Comparison of ENCODE assay signal across 13 cellular contexts in the genomic region with DNA sequence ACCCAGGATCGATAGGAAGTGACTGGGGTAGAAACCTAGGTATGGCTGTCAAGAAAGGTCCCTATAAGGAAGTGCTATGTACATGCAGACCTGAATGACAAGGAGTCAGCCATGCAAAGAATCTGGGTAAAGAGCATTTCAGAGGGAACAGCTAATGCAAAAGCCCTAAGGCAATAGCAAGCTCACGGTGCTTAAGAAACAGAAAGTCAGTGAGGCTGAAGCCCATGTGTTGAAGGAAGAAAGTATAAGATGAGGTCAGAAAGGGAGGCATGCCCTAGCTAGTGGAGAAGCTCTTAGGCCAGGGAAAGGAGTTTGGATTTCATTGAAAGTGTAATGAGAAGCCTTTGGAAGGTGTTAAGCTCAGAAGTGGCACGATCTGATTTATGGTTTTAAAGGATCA. TPM values are rescaled to one million over a fixed set of nuclear protein-coding genes. Genes with fewer than 3 reads are reported as not detected.
A peak's percentile ranks its signal among the peaks of the same experiment; 100 is the strongest.
DNase-seq lines count a peak whose midpoint lies in the region; ATAC-seq and TF ChIP-seq lines count a peak whose summit lies in the region.
"Had no signal": no experiment of that assay in that cellular context is flagged by ENCODE, and none has a peak within 500 bp of the region (broad histone marks: within the 10 kb centered on the region; RNA-seq: fewer than 3 reads in every experiment).

No MANE protein-coding gene starts in this region.

- H3K9ac ChIP-seq in GM23248: no peak overlapping the region

- DNase-seq in GM23248 (peak; percentile 56), OCI-M1 (lab: John Stamatoyannopoulos, UW) (peak; percentile 23), esophagus squamous epithelium (lab: John Stamatoyannopoulos, UW) (no peak), GM03348 (ENCODE audit: low spot score) (no peak), globus pallidus (ENCODE audit: low spot score) (no peak)
- DNase-seq: effector memory CD8-positive, alpha-beta T cell; hypothalamus; NCI-H2171 treated with DMSO at 0.1 percent for 48 hours; sigmoid colon had no signal

- no peak for ATAC-seq in HG03469 (IDR thresholded peaks at IDR 0.05; ENCODE audit: unreplicated experiment)
- no peak for ATAC-seq in HG03571 (IDR thresholded peaks at IDR 0.05; ENCODE audit: unreplicated experiment)

- 89 to 92% methylated on average over 3 of the region's 3 CpGs for WGBS in GM23248 (ENCODE audit: low coverage in 1 of 2, low lambda C conversion rate in 2 of 2, missing lambda C conversion rate in 2 of 2), 2 experiments
- 36 to 42% methylated on average over 3 of the region's 3 CpGs for WGBS in esophagus squamous epithelium, 2 donors

- H3K36me3 ChIP-seq in GM23248 (ENCODE audit: low read depth) (no peaks in the 10 kb centered on the region), esophagus squamous epithelium (no peaks in the 10 kb centered on the region), muscle layer of duodenum (ENCODE audit: control insufficient read depth in 1 of 2, insufficient read depth in 2 of 2, low read length in 2 of 2) (no peaks in the 10 kb centered on the region)
- H3K36me3 ChIP-seq: sigmoid colon had no signal

- H3K27ac ChIP-seq in GM23248 (no peak overlapping the region), esophagus squamous epithelium (peak overlapping the region; percentile 42 to 67 (median 55)), muscle layer of duodenum (ENCODE audit: low read length) (peak overlapping the region; percentile 42)
- H3K27ac ChIP-seq: C4-2B, sigmoid colon had no signal

- H3K4me3 ChIP-seq in GM23248 (no peak overlapping the region), esophagus squamous epithelium (no peak overlapping the region), muscle layer of duodenum (ENCODE audit: low read depth in 1 of 2, low read length in 2 of 2) (no peak overlapping the region)
- H3K4me3 ChIP-seq: sigmoid colon had no signal

- TF ChIP-seq POLR2A in esophagus squamous epithelium (IDR thresholded peaks at IDR 0.05): no peak

- no peaks in the 10 kb centered on the region for H3F3A ChIP-seq in GM23248 (ENCODE audit: insufficient read depth)

- intact Hi-C loops in esophagus squamous epithelium (cut with DNase I): loop anchor here (5.0 kb wide), 1 partner anchor 43 kb away; no protein-coding TSS in a partner anchor

- H3K27me3 ChIP-seq in GM23248 (replicated peaks; ENCODE audit: insufficient read depth): no peaks in the 10 kb centered on the region
- H3K27me3 ChIP-seq in esophagus squamous epithelium: peaks cover 0 to 8% (median 0%) of the 10 kb centered on the region in 4 donors
- no peaks in the 10 kb centered on the region for H3K27me3 ChIP-seq in muscle layer of duodenum (ENCODE audit: low read depth, low read length)

- no peaks in the 10 kb centered on the region for H3K9me3 ChIP-seq in GM23248 (ENCODE audit: low read depth)
- no peaks in the 10 kb centered on the region for H3K9me3 ChIP-seq in esophagus squamous epithelium
- H3K9me3 ChIP-seq in muscle layer of duodenum (ENCODE audit: control insufficient read depth in 1 of 2, low read length in 2 of 2): no peaks in the 10 kb centered on the region
- H3K9me3 ChIP-seq: sigmoid colon had no signal

- no peak overlapping the region for H3K4me2 ChIP-seq in GM23248 (ENCODE audit: unreplicated experiment)

- H3K79me2 ChIP-seq in GM23248 (ENCODE audit: insufficient read depth): no peaks in the 10 kb centered on the region

- TF ChIP-seq CTCF in esophagus squamous epithelium (IDR thresholded peaks at IDR 0.05): no peak

- H3K9me2 ChIP-seq in GM23248 (ENCODE audit: insufficient read depth): no peaks in the 10 kb centered on the region

- H3K4me1 ChIP-seq in GM23248 (ENCODE audit: insufficient read depth) (no peaks in the 10 kb centered on the region), esophagus squamous epithelium (peaks cover 8 to 24% (median 9%) of the 10 kb centered on the region in 3 donors), muscle layer of duodenum (ENCODE audit: control insufficient read depth in 1 of 2, insufficient read depth in 2 of 2, low read length in 2 of 2) (peaks cover under 1 to 10% of the 10 kb centered on the region in 2 donors)

- in situ Hi-C loops in GM23248 (cut with MboI): no loop called here

- no peaks in the 10 kb centered on the region for H4K20me1 ChIP-seq in GM23248 (ENCODE audit: insufficient read depth)

- no peak overlapping the region for H2AFZ ChIP-seq in GM23248

RNA-seq across cellular contexts. Expression of a gene that starts 6.0 kb away (rescaled TPM):
- total RNA-seq in GM23248 (2014; rRNA removed; shearing (Covaris generic)): 24.8 and 25.8 TPM in 2 replicates
- 4.1 TPM in 2 replicates for polyA plus RNA-seq in GM23248 (2016; fragmentation: Nextera tagmentation; extraction: Ambion mirVana)
- total RNA-seq in esophagus squamous epithelium: 10 to 100 TPM; 11.5 to 14.7 (median 13.9) TPM

RNA-seq across cellular contexts. Expression of a gene that starts 23.4 kb away (rescaled TPM):
- 18.6 and 26.8 TPM in 2 replicates for total RNA-seq in GM23248 (2014; rRNA removed; shearing (Covaris generic))
- polyA plus RNA-seq in GM23248 (2016; fragmentation: Nextera tagmentation; extraction: Ambion mirVana): 22.4 and 22.6 TPM in 2 replicates
- total RNA-seq in esophagus squamous epithelium: 10 to 100 TPM; 13.4 to 19.5 (median 14.0) TPM

RNA-seq across cellular contexts. Expression of a gene that starts 57.1 kb away (rescaled TPM):
- total RNA-seq in GM23248 (2014; rRNA removed; shearing (Covaris generic)): 56.5 and 61.0 TPM in 2 replicates
- polyA plus RNA-seq in GM23248 (2016; fragmentation: Nextera tagmentation; extraction: Ambion mirVana): 32.1 and 34.2 TPM in 2 replicates
- total RNA-seq in esophagus squamous epithelium: 10 to 100 TPM; 46.0 to 71.5 (median 56.7) TPM

Comparison
In these comparisons a context has a peak if more than half of its experiments do, and no peak if none do; other contexts are left out.
1. DNase-seq: peak in GM23248 (single experiment) and OCI-M1 (single experiment); none in esophagus squamous epithelium (single experiment), GM03348 (single experiment) and globus pallidus (single experiment).